Comparison of ENCODE assay signal across 24 cellular contexts in genomic region chr10:60187691-60188090, GRCh38.
A peak's percentile ranks its signal among the peaks of the same experiment; 100 is the strongest.
DNase-seq lines count a peak whose midpoint lies in the region; TF ChIP-seq lines count a peak whose summit lies in the region.
"Had no signal": no experiment of that assay in that cellular context is flagged by ENCODE, and none has a peak within 500 bp of the region (broad histone marks: within the 10 kb centered on the region; RNA-seq: fewer than 3 reads in every experiment).

No MANE protein-coding gene starts in this region.

- H3K36me3 ChIP-seq in parathyroid adenoma (ENCODE audit: control insufficient read depth, insufficient read depth, low read length): no peaks in the 10 kb centered on the region
- H3K36me3 ChIP-seq: BLaER1 had no signal

- no peaks in the 10 kb centered on the region for H3K9me3 ChIP-seq in parathyroid adenoma (ENCODE audit: control insufficient read depth, low read length)
- H3K9me3 ChIP-seq: BLaER1 had no signal

- DNase-seq in DMS 273 (lab: John Stamatoyannopoulos, UW; ENCODE audit: unreplicated experiment): peak; percentile 51
- no peak for DNase-seq in DMS 273 treated with DMSO at 0.1 percent for 48 hours (lab: John Stamatoyannopoulos, UW)
- DNase-seq in coronary artery (ENCODE audit: low spot score): no peak
- no peak for DNase-seq in globus pallidus (ENCODE audit: low spot score)
- DNase-seq in NCI-H1436 treated with DMSO at 0.1 percent for 48 hours (lab: John Stamatoyannopoulos, UW): no peak
- DNase-seq in effector CD4-positive, alpha-beta T cell: no peak
- DNase-seq: ACHN; CD4-positive, alpha-beta memory T cell; DMS53; GDM1; HCEC 1CT; KBM-7; NCI-H1092; NCI-H1436; NCI-H1930; NCI-H446; NCI-H526 treated with DMSO at 0.1 percent for 48 hours; SHP77 treated with DMSO at 0.1 percent for 48 hours; SK-N-SH had no signal

- H3K4me2 ChIP-seq in parathyroid adenoma (ENCODE audit: low read length): no peak overlapping the region
- H3K4me2 ChIP-seq: BLaER1, GM23338, SK-N-SH had no signal

- no peak overlapping the region for H3K9ac ChIP-seq in parathyroid adenoma
- H3K9ac ChIP-seq: BLaER1, SK-N-SH had no signal

- H3K27me3 ChIP-seq in parathyroid adenoma (ENCODE audit: control insufficient read depth, insufficient read depth, low read length): no peaks in the 10 kb centered on the region
- H3K27me3 ChIP-seq: BLaER1 had no signal

- H3K27ac ChIP-seq in C4-2B: peak overlapping the region; percentile 73; the same call in 1 of the 2 replicates
- peak overlapping the region; percentile 19 to 56 for H3K27ac ChIP-seq in coronary artery
- peak overlapping the region; percentile 95 for H3K27ac ChIP-seq in parathyroid adenoma
- H3K27ac ChIP-seq: 22Rv1, BLaER1 had no signal

- H3K4me3 ChIP-seq in coronary artery: no peak overlapping the region
- H3K4me3 ChIP-seq in parathyroid adenoma (ENCODE audit: low read depth, low read length): no peak overlapping the region
- H3K4me3 ChIP-seq: BLaER1, GM23338 had no signal

- H3K4me1 ChIP-seq in parathyroid adenoma: peaks cover 36% of the 10 kb centered on the region
- H3K4me1 ChIP-seq: BLaER1 had no signal

- no peak overlapping the region for H2AFZ ChIP-seq in parathyroid adenoma
- H2AFZ ChIP-seq: GM23338 had no signal

- TF ChIP-seq CTCF in C4-2B (conservative IDR thresholded peaks at IDR 0.05) (no peak), coronary artery (IDR thresholded peaks at IDR 0.05) (no peak), parathyroid adenoma (IDR thresholded peaks at IDR 0.05) (no peak)

- peaks cover 3% of the 10 kb centered on the region for H3K79me2 ChIP-seq in parathyroid adenoma

Comparison
In these comparisons a context has a peak if more than half of its experiments do, and no peak if none do; other contexts are left out.
1. H3K27ac ChIP-seq: peak in every context shown above with its lines; median percentile 95 in parathyroid adenoma; 73 in C4-2B; 38 in coronary artery.